ENCODE assay signal across 16 cellular contexts in genomic region chr17:44916059-44916780, GRCh38. TPM values are rescaled to one million over a fixed set of nuclear protein-coding genes. Genes with fewer than 3 reads are reported as not detected.
DNase-seq lines count a peak whose midpoint lies in the region; ATAC-seq and TF ChIP-seq lines count a peak whose summit lies in the region.
"Had no signal": no experiment of that assay in that cellular context is flagged by ENCODE, and none has a peak within 500 bp of the region (broad histone marks: within the 10 kb centered on the region; RNA-seq: fewer than 3 reads in every experiment).

No MANE protein-coding gene starts in this region.

- H3K27ac Mint-ChIP-seq in nephron = peak overlapping the region in 2 of 3 experiments; percentile 32 to 58
- H3K27ac Mint-ChIP-seq: activated B cell treated with CpG ODN at 0.5 μM for 24 hours had no signal

- intact Hi-C loops in ovary (cut with DNase I) = loop anchor here in 2 of 4 donors (10.0 kb wide), 3 partner anchors 179 to 289 kb away; no protein-coding TSS in a partner anchor

- TF ChIP-seq CTCF in nephron (IDR thresholded peaks at IDR 0.05; ENCODE audit: unreplicated experiment in 3 of 3) (no peak), tibial nerve (IDR thresholded peaks at IDR 0.05) (no peak), ovary (IDR thresholded peaks at IDR 0.05) (no peak)

- TF ChIP-seq POLR2A in tibial nerve (IDR thresholded peaks at IDR 0.05) (no peak), ovary (IDR thresholded peaks at IDR 0.05) (no peak)

- peaks cover 6% of the 10 kb centered on the region for H3K4me1 Mint-ChIP-seq in nephron

- H3K36me3 Mint-ChIP-seq in nephron (ENCODE audit: low read depth) = no peaks in the 10 kb centered on the region

- H3K27me3 ChIP-seq in tibial nerve (peaks cover 0 to 19% of the 10 kb centered on the region in 2 donors), ovary (no peaks in the 10 kb centered on the region)
- H3K27me3 ChIP-seq: SJCRH30 had no signal

- H3K9me3 ChIP-seq in tibial nerve (no peaks in the 10 kb centered on the region), ovary (no peaks in the 10 kb centered on the region)
- H3K9me3 ChIP-seq: SJCRH30, upper lobe of left lung had no signal

- H3K4me1 ChIP-seq in tibial nerve = peaks cover 0 to 77% (median 33%) of the 10 kb centered on the region in 4 donors
- peaks cover 5% of the 10 kb centered on the region for H3K4me1 ChIP-seq in ovary (ENCODE audit: insufficient read depth)

- ATAC-seq in GM18858 (IDR thresholded peaks at IDR 0.05; ENCODE audit: unreplicated experiment) (no peak), HG03571 (IDR thresholded peaks at IDR 0.05; ENCODE audit: unreplicated experiment) (no peak)

- peak; percentile 24 for DNase-seq in SIG-M5 treated with dmso at 0.1 percent for 504 hours (lab: John Stamatoyannopoulos, UW; ENCODE audit: unreplicated experiment)
- no peak for DNase-seq in SIG-M5 (lab: John Stamatoyannopoulos, UW)
- peak; percentile 27 for DNase-seq in dermis blood vessel endothelial cell
- no peak for DNase-seq in tibial nerve (ENCODE audit: low spot score in 2 of 2)
- DNase-seq in ovary = no peak
- DNase-seq: 8988T, activated B cell treated with CpG ODN at 0.5 μM for 24 hours, activated T-cell treated with anti-CD3 and anti-CD28 coated beads for 4 hours, amniotic stem cell, mesendoderm, retina, SJCRH30, upper lobe of left lung had no signal

- peaks cover 43% of the 10 kb centered on the region for H3K27me3 Mint-ChIP-seq in nephron (ENCODE audit: low read depth)

- no peaks in the 10 kb centered on the region for H3K9me3 Mint-ChIP-seq in nephron
- H3K9me3 Mint-ChIP-seq: activated B cell treated with CpG ODN at 0.5 μM for 24 hours had no signal

- H3K4me3 ChIP-seq in tibial nerve = no peak overlapping the region
- no peak overlapping the region for H3K4me3 ChIP-seq in ovary
- H3K4me3 ChIP-seq: SJCRH30, upper lobe of left lung had no signal

- H3K27ac ChIP-seq in tibial nerve (peak overlapping the region; percentile 32 to 83 (median 71)), ovary (no peak overlapping the region)
- H3K27ac ChIP-seq: SJCRH30, upper lobe of left lung had no signal

- TF ChIP-seq EP300 in tibial nerve (IDR thresholded peaks at IDR 0.05) = no peak
- no peak for TF ChIP-seq EP300 in ovary (IDR thresholded peaks at IDR 0.05)

- no peaks in the 10 kb centered on the region for H3K36me3 ChIP-seq in tibial nerve
- H3K36me3 ChIP-seq in ovary = no peaks in the 10 kb centered on the region
- H3K36me3 ChIP-seq: SJCRH30, upper lobe of left lung had no signal

- H3K4me3 Mint-ChIP-seq in nephron = no peak overlapping the region
- H3K4me3 Mint-ChIP-seq: activated B cell treated with CpG ODN at 0.5 μM for 24 hours had no signal

- WGBS in tibial nerve, 2 donors = 43 to 58% methylated on average over 10 of the region's 10 CpGs
- WGBS in ovary, 3 donors = 70 to 83% (median 82%) methylated on average over 10 of the region's 10 CpGs

RNA-seq across cellular contexts. Expression of gene GFAP, which starts 0.9 kb away (rescaled TPM):
- total RNA-seq in dermis blood vessel endothelial cell (0.51 TPM in 1 of 2 replicates, not detected in the other), tibial nerve (10 to 100 TPM in 1 of 4 donors, 1 to 10 TPM in 3; 1.6 to 37.2 (median 7.3) TPM), ovary (1 to 10 TPM in 2 of 7 donors, under 1 TPM in 4, not detected in 1; 0.08 to 1.8 (median 0.49) TPM)
- under 1 TPM; 0.27 to 0.97 TPM for polyA plus RNA-seq in ovary
- total RNA-seq: activated B cell treated with CpG ODN at 0.5 μM for 24 hours, upper lobe of left lung had no signal

RNA-seq across cellular contexts. Expression of gene EFTUD2, which starts 17.0 kb away (rescaled TPM):
- total RNA-seq in dermis blood vessel endothelial cell = 154 and 298 TPM in 2 replicates
- 100 to 1,000 TPM in 1 of 4 donors, 10 to 100 TPM in 3; 48.9 to 137 (median 57.0) TPM for total RNA-seq in tibial nerve
- total RNA-seq in ovary = 10 to 100 TPM; 28.4 to 78.7 (median 62.5) TPM
- polyA plus RNA-seq in ovary = 100 to 1,000 TPM in 1 of 2 donors, 10 to 100 TPM in 1; 22.2 to 111 TPM

RNA-seq across cellular contexts. Expression of gene KIF18B, which starts 31.4 kb away (rescaled TPM):
- total RNA-seq in dermis blood vessel endothelial cell = 1.4 and 7.3 TPM in 2 replicates
- total RNA-seq in tibial nerve = under 1 TPM in 2 of 4 donors, not detected in 2; 0.30 to 0.66 TPM
- total RNA-seq in ovary = under 1 TPM in 4 of 7 donors, not detected in 3; 0.10 to 0.79 (median 0.20) TPM
- under 1 TPM; 0.13 to 0.19 TPM for polyA plus RNA-seq in ovary

RNA-seq across cellular contexts. Expression of gene C1QL1, which starts 51.9 kb away (rescaled TPM):
- total RNA-seq in dermis blood vessel endothelial cell (0.14 TPM in 1 of 2 replicates, not detected in the other), tibial nerve (10 to 100 TPM in 3 of 4 donors, 1 to 10 TPM in 1; 9.8 to 25.5 (median 21.2) TPM), ovary (1 to 10 TPM in 3 of 7 donors, under 1 TPM in 2, not detected in 2; 0.20 to 6.0 (median 1.1) TPM)
- under 1 TPM in 1 of 2 donors, not detected in 1; 0.64 TPM for polyA plus RNA-seq in ovary
- total RNA-seq: activated B cell treated with CpG ODN at 0.5 μM for 24 hours had no signal

Comparison
In these comparisons a context has a peak if more than half of its experiments do, and no peak if none do; other contexts are left out.
1. DNase-seq: peak in SIG-M5 treated with dmso at 0.1 percent for 504 hours (single experiment) and dermis blood vessel endothelial cell (single experiment); none in SIG-M5 (single experiment), tibial nerve (0 of 2) and ovary (0 of 5).
2. H3K27ac ChIP-seq: peak in tibial nerve (4 of 4); none in ovary (0 of 2).